In the genomic region with DNA sequence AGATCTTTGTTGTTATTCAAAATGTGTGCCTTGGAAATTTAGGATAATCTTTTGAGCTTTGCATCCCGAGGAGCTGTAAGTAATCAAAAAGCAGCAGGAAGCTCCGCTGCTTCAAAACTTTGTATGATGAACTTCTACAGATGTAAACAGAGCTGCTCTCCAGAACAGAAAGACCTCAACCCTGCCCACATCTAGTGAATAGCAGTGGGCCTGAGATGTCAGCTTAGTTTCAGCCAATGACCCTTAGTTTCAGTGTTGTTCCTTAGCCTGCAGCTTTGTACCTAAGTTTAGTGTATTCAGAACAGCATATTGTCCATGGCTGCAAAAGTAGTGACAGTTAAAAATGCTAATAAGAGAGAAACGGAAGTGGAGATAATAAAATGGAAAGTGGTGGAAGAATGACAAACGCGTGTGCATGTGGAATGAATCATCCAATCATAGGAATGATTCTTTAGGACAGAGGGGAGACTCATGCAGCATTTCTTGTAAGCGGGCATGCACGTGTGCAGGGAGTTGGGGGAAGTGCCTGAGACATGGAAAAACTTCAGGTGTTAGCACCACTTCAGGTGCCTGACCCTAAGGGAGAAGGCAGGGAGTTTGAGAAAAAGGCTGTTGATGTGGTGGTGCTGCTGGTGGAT, we compare ENCODE assay signal across 2 cellular contexts.
A peak's percentile ranks its signal among the peaks of the same experiment; 100 is the strongest.
TF ChIP-seq lines count a peak whose summit lies in the region.

No MANE protein-coding gene starts in this region.

TF ChIP-seq in GM23338, 12 proteins besides CTCF, POLR2A, EP300 and RAD21 (continued from another document):
- no peak for TF ChIP-seq POLR2AphosphoS5 (IDR thresholded peaks at IDR 0.05; ENCODE audit: low read depth)
- TF ChIP-seq CREB1 (CRISPR knock-in tag; IDR thresholded peaks at IDR 0.05; ENCODE audit: low read depth) = no peak
- TF ChIP-seq ZNF114 (CRISPR knock-in tag; IDR thresholded peaks at IDR 0.05) = no peak
- no peak for TF ChIP-seq EZH2 (IDR thresholded peaks at IDR 0.05; ENCODE audit: low read depth, unreplicated experiment)
- TF ChIP-seq, protein P1, sequence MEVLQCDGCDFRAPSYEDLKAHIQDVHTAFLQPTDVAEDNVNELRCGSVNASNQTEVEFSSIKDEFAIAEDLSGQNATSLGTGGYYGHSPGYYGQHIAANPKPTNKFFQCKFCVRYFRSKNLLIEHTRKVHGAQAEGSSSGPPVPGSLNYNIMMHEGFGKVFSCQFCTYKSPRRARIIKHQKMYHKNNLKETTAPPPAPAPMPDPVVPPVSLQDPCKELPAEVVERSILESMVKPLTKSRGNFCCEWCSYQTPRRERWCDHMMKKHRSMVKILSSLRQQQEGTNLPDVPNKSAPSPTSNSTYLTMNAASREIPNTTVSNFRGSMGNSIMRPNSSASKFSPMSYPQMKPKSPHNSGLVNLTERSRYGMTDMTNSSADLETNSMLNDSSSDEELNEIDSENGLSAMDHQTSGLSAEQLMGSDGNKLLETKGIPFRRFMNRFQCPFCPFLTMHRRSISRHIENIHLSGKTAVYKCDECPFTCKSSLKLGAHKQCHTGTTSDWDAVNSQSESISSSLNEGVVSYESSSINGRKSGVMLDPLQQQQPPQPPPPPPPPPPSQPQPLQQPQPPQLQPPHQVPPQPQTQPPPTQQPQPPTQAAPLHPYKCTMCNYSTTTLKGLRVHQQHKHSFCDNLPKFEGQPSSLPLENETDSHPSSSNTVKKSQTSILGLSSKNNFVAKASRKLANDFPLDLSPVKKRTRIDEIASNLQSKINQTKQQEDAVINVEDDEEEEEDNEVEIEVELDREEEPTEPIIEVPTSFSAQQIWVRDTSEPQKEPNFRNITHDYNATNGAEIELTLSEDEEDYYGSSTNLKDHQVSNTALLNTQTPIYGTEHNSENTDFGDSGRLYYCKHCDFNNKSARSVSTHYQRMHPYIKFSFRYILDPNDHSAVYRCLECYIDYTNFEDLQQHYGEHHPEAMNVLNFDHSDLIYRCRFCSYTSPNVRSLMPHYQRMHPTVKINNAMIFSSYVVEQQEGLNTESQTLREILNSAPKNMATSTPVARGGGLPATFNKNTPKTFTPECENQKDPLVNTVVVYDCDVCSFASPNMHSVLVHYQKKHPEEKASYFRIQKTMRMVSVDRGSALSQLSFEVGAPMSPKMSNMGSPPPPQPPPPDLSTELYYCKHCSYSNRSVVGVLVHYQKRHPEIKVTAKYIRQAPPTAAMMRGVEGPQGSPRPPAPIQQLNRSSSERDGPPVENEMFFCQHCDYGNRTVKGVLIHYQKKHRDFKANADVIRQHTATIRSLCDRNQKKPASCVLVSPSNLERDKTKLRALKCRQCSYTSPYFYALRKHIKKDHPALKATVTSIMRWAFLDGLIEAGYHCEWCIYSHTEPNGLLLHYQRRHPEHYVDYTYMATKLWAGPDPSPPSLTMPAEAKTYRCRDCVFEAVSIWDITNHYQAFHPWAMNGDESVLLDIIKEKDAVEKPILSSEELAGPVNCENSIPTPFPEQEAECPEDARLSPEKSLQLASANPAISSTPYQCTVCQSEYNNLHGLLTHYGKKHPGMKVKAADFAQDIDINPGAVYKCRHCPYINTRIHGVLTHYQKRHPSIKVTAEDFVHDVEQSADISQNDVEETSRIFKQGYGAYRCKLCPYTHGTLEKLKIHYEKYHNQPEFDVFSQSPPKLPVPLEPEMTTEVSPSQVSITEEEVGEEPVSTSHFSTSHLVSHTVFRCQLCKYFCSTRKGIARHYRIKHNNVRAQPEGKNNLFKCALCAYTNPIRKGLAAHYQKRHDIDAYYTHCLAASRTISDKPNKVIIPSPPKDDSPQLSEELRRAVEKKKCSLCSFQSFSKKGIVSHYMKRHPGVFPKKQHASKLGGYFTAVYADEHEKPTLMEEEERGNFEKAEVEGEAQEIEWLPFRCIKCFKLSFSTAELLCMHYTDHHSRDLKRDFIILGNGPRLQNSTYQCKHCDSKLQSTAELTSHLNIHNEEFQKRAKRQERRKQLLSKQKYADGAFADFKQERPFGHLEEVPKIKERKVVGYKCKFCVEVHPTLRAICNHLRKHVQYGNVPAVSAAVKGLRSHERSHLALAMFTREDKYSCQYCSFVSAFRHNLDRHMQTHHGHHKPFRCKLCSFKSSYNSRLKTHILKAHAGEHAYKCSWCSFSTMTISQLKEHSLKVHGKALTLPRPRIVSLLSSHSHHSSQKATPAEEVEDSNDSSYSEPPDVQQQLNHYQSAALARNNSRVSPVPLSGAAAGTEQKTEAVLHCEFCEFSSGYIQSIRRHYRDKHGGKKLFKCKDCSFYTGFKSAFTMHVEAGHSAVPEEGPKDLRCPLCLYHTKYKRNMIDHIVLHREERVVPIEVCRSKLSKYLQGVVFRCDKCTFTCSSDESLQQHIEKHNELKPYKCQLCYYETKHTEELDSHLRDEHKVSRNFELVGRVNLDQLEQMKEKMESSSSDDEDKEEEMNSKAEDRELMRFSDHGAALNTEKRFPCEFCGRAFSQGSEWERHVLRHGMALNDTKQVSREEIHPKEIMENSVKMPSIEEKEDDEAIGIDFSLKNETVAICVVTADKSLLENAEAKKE (CRISPR knock-in tag; IDR thresholded peaks at IDR 0.05) = no peak
- TF ChIP-seq REST (IDR thresholded peaks at IDR 0.05; ENCODE audit: unreplicated experiment) = no peak

TF ChIP-seq in SK-N-SH, 30 proteins besides CTCF, POLR2A, EP300 and RAD21 (continued from another document):
- TF ChIP-seq, protein P2, sequence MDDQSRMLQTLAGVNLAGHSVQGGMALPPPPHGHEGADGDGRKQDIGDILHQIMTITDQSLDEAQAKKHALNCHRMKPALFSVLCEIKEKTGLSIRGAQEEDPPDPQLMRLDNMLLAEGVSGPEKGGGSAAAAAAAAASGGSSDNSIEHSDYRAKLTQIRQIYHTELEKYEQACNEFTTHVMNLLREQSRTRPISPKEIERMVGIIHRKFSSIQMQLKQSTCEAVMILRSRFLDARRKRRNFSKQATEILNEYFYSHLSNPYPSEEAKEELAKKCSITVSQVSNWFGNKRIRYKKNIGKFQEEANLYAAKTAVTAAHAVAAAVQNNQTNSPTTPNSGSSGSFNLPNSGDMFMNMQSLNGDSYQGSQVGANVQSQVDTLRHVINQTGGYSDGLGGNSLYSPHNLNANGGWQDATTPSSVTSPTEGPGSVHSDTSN (IDR thresholded peaks at IDR 0.05) = 0 out of 2 replicates have a peak, but pooled peaks have one; percentile 11
- TF ChIP-seq RXRA (IDR thresholded peaks at IDR 0.05; ENCODE audit: borderline replicate concordance, low read depth) = no peak
- TF ChIP-seq POLR2AphosphoS5 (IDR thresholded peaks at IDR 0.05; ENCODE audit: low read depth, low read length) = no peak
- no peak for TF ChIP-seq MEF2A (IDR thresholded peaks at IDR 0.05; ENCODE audit: borderline replicate concordance, low read depth)
- no peak for TF ChIP-seq IRF3 (IDR thresholded peaks at IDR 0.05; ENCODE audit: low read depth, low read length)
- TF ChIP-seq YY1 (IDR thresholded peaks at IDR 0.05; ENCODE audit: low read depth) = no peak
- TF ChIP-seq, protein P3, sequence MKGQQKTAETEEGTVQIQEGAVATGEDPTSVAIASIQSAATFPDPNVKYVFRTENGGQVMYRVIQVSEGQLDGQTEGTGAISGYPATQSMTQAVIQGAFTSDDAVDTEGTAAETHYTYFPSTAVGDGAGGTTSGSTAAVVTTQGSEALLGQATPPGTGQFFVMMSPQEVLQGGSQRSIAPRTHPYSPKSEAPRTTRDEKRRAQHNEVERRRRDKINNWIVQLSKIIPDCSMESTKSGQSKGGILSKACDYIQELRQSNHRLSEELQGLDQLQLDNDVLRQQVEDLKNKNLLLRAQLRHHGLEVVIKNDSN (IDR thresholded peaks at IDR 0.05; ENCODE audit: borderline replicate concordance, low read depth) = no peak
- TF ChIP-seq FOSL2 (IDR thresholded peaks at IDR 0.05; ENCODE audit: borderline replicate concordance, low read depth) = peak; percentile 10; the same call in 1 of the 2 replicates
- TF ChIP-seq RCOR1 (IDR thresholded peaks at IDR 0.05; ENCODE audit: low read length) = no peak
- TF ChIP-seq TCF12 (IDR thresholded peaks at IDR 0.05) = 0 out of 2 replicates have a peak, but pooled peaks have one; percentile 10
- TF ChIP-seq RFX5 (IDR thresholded peaks at IDR 0.05; ENCODE audit: low read length) = no peak
- TF ChIP-seq NRF1 (IDR thresholded peaks at IDR 0.05; ENCODE audit: low read depth, low read length) = no peak
- TF ChIP-seq TAF1 (IDR thresholded peaks at IDR 0.05; ENCODE audit: borderline replicate concordance, low read depth, low read length) = no peak
TF ChIP-seq in SK-N-SH: peak in this region for 3.
